Comparison of ENCODE assay signal across 8 cellular contexts in the genomic region with DNA sequence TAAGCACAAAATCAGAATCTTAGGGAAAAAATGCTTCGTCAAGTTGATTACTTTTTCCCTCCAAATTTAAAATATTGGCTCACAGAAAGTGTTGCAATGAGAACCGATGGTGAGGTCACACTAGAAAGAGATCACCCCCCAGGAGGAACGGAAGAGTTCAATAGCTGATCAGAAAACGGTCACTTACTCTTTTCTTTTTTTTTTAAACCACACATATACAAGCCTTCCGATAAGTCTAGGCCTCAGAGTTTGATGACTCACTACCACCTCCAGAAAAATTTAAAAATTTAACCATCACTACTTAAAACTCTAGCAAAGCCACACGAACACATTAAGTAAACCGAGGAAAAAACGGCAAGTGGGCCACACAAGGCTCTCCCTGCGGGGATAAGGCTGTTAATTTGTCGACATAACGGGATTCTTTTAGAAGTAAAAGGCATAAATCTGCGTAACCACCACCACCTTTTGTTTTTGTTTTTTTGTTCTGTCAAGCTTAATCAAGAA. TPM values are rescaled to one million over a fixed set of nuclear protein-coding genes. Genes with fewer than 3 reads are reported as not detected.
DNase-seq lines count a peak whose midpoint lies in the region; ATAC-seq, FAIRE-seq and TF ChIP-seq lines count a peak whose summit lies in the region.

No MANE protein-coding gene starts in this region.

- peaks cover 33 to 47% of the 10 kb centered on the region in 2 donors for H3K4me1 Mint-ChIP-seq in effector memory CD8-positive, alpha-beta T cell (ENCODE audit: low read depth in 2 of 2)

- H3K27me3 ChIP-seq in GM06990 (replicated peaks; ENCODE audit: control insufficient read depth, insufficient read depth, low read length) (no peaks in the 10 kb centered on the region), neuron (ENCODE audit: insufficient read depth, low read length) (no peaks in the 10 kb centered on the region)

- H3K4me3 ChIP-seq in GM06990 (replicated peaks; ENCODE audit: low read depth, low read length) (peak overlapping the region; percentile 79), neuron (ENCODE audit: low read length) (peak overlapping the region; percentile 58)

- no peak for TF ChIP-seq CTCF in GM06990 (IDR thresholded peaks at IDR 0.05; ENCODE audit: insufficient read depth, low read length, poor library complexity, severe bottlenecking)

- FAIRE-seq in RCC 7860 (lab: Jason Lieb, UNC): peak; percentile 23

- peak overlapping the region; percentile 97 to 98 for H3K27ac Mint-ChIP-seq in effector memory CD8-positive, alpha-beta T cell

- H3K4me3 Mint-ChIP-seq in effector memory CD8-positive, alpha-beta T cell: peak overlapping the region; percentile 93 to 94

- no peaks in the 10 kb centered on the region for H3K9me3 ChIP-seq in neuron (ENCODE audit: low read length)

- H3K36me3 ChIP-seq in GM06990 (ENCODE audit: control insufficient read depth, insufficient read depth, low read length) (peaks cover 18% of the 10 kb centered on the region), neuron (ENCODE audit: insufficient read depth, low read length) (peaks cover 18% of the 10 kb centered on the region)

- no peaks in the 10 kb centered on the region for H3K27me3 Mint-ChIP-seq in effector memory CD8-positive, alpha-beta T cell

- peaks cover 8% of the 10 kb centered on the region for H3K4me1 ChIP-seq in neuron (ENCODE audit: insufficient read depth, low read length)

- peak; percentile 29 for ATAC-seq in effector memory CD8-positive, alpha-beta T cell (replicated peaks)
- no peak for ATAC-seq in GM21825 (IDR thresholded peaks at IDR 0.05; ENCODE audit: unreplicated experiment)

- in situ Hi-C loops in G401 (cut with HindIII; ENCODE audit: low sequenced_read_pairs): loop anchor here (5.0 kb wide), 1 partner anchor 43 kb away; the partner anchor contains the start of gene REXO4

- DNase-seq in GM06990 (ENCODE audit: extremely low read depth, insufficient read length) (no peak), RCC 7860 (ENCODE audit: low spot score) (peak; percentile 40), NCI-H82 treated with DMSO at 0.1 percent for 48 hours (lab: John Stamatoyannopoulos, UW; ENCODE audit: unreplicated experiment) (no peak), G401 (ENCODE audit: low spot score) (no peak)
- no peak for DNase-seq in effector memory CD8-positive, alpha-beta T cell
- DNase-seq in activated CD4-positive, CD25-positive, alpha-beta regulatory T cell (lab: John Stamatoyannopoulos, UW): no peak

- H3K36me3 Mint-ChIP-seq in effector memory CD8-positive, alpha-beta T cell (ENCODE audit: insufficient read depth): peaks cover 57% of the 10 kb centered on the region

- H2AFZ ChIP-seq in neuron (ENCODE audit: low read depth, low read length): no peak overlapping the region

- H3K9me3 Mint-ChIP-seq in effector memory CD8-positive, alpha-beta T cell: no peaks in the 10 kb centered on the region

RNA-seq across cellular contexts. Expression of gene SURF4, which starts 1.2 kb away (rescaled TPM):
- 333 and 361 TPM in 2 replicates for total RNA-seq in G401 (2014; rRNA removed; shearing (Covaris generic))

RNA-seq across cellular contexts. Expression of gene STKLD1, which starts 1.5 kb away (rescaled TPM):
- total RNA-seq in G401 (2014; rRNA removed; shearing (Covaris generic)): 0.37 and 1.1 TPM in 2 replicates

RNA-seq across cellular contexts. Expression of gene SURF2, which starts 18.3 kb away (rescaled TPM):
- 32.3 and 47.5 TPM in 2 replicates for total RNA-seq in G401 (2014; rRNA removed; shearing (Covaris generic))

RNA-seq across cellular contexts. Expression of gene SURF1, which starts 18.4 kb away (rescaled TPM):
- 33.8 and 51.7 TPM in 2 replicates for total RNA-seq in G401 (2014; rRNA removed; shearing (Covaris generic))

RNA-seq across cellular contexts. Expression of gene RPL7A, which starts 26.6 kb away (rescaled TPM):
- total RNA-seq in G401 (2014; rRNA removed; shearing (Covaris generic)): 3,218 and 3,629 TPM in 2 replicates
